9 cellular contexts compared by ENCODE assay signal in the genomic region with DNA sequence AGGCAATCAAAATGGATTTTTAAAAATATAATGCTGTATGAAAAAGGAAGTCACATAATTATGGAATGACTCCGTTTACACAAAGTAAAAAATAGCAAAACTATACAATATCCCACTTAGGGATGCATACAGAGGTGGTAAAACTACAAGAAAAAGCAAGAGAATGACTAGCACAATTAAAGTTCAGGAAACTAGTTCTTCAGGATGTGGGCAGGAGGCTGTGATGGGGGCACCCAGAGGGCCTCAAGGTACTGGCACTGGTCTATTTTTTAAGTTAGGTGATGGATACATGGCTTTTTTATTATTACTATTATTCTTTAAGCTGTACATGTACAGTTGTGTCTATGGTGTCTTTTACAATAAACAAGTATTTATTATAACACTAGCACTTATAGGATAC. TPM values are rescaled to one million over a fixed set of nuclear protein-coding genes. Genes with fewer than 3 reads are reported as not detected.
DNase-seq lines count a peak whose midpoint lies in the region; ATAC-seq and TF ChIP-seq lines count a peak whose summit lies in the region.
"Had no signal": no experiment of that assay in that cellular context is flagged by ENCODE, and none has a peak within 500 bp of the region (broad histone marks: within the 10 kb centered on the region; RNA-seq: fewer than 3 reads in every experiment).

No MANE protein-coding gene starts in this region.

- peaks cover 19% of the 10 kb centered on the region for H3K36me3 ChIP-seq in CD4-positive, CD25-positive, alpha-beta regulatory T cell (ENCODE audit: control insufficient read depth, insufficient read depth, low read length)
- H3K36me3 ChIP-seq in OCI-LY7 (ENCODE audit: insufficient read depth, low read length): peaks cover 22% of the 10 kb centered on the region

- H3K9me3 Mint-ChIP-seq in CD4-positive, CD25-positive, alpha-beta regulatory T cell: peaks cover 0 to 3% (median 0%) of the 10 kb centered on the region in 7 donors
- H3K9me3 Mint-ChIP-seq in dendritic cell treated with granulocyte-macrophage colony-stimulating factor and Interleukin-4, amounts not matched to agents 40 ng/mL and 50 ng/mL, for 4 days: no peaks in the 10 kb centered on the region
- H3K9me3 Mint-ChIP-seq in neural crest cell: no peaks in the 10 kb centered on the region

- CTCF ChIA-PET in OCI-LY7 (lab: Charles Lee; ENCODE audit: unreplicated experiment): interaction anchor here (0.7 kb wide), 1 partner anchor 14 kb away, joined by 3 read pairs; no protein-coding TSS in a partner anchor

- no peaks in the 10 kb centered on the region for H3K27me3 Mint-ChIP-seq in CD4-positive, CD25-positive, alpha-beta regulatory T cell
- H3K27me3 Mint-ChIP-seq in dendritic cell treated with granulocyte-macrophage colony-stimulating factor and Interleukin-4, amounts not matched to agents 40 ng/mL and 50 ng/mL, for 4 days: no peaks in the 10 kb centered on the region
- H3K27me3 Mint-ChIP-seq in neural crest cell (ENCODE audit: low read depth): peaks cover 34% of the 10 kb centered on the region

- H3K9me3 ChIP-seq in CD4-positive, CD25-positive, alpha-beta regulatory T cell (ENCODE audit: control insufficient read depth in 2 of 2, low read length in 2 of 2): no peaks in the 10 kb centered on the region
- no peaks in the 10 kb centered on the region for H3K9me3 ChIP-seq in OCI-LY7 (ENCODE audit: low read length)
- H3K9me3 ChIP-seq: tibial nerve had no signal

- H3K27me3 ChIP-seq in CD4-positive, CD25-positive, alpha-beta regulatory T cell (ENCODE audit: control insufficient read depth, insufficient read depth, low read length): no peaks in the 10 kb centered on the region
- H3K27me3 ChIP-seq: tibial nerve had no signal

- BruUV-seq in OCI-LY7 (replicated peaks; lab: Mats Ljungman, UMichigan): no TSS peak

- peaks cover 34% of the 10 kb centered on the region for H3K79me2 ChIP-seq in OCI-LY7 (ENCODE audit: insufficient read depth, low read depth, low read length)

- no peak overlapping the region for H2AFZ ChIP-seq in OCI-LY7 (ENCODE audit: low read length)

- peaks cover 5% of the 10 kb centered on the region; the same call in 1 of the 2 replicates for H4K20me1 ChIP-seq in OCI-LY7 (ENCODE audit: insufficient read depth, low read length)

- peak in 1 of 3 donors; percentile 58 for DNase-seq in CD4-positive, CD25-positive, alpha-beta regulatory T cell
- no peak for DNase-seq in OCI-LY7 (ENCODE audit: low spot score)
- DNase-seq in neural crest cell (ENCODE audit: low read depth, low spot score): no peak
- no peak for DNase-seq in NCI-H510A (lab: John Stamatoyannopoulos, UW)
- no peak for DNase-seq in NCI-H1048 (lab: John Stamatoyannopoulos, UW)
- no peak for DNase-seq in GF-D8 (lab: John Stamatoyannopoulos, UW)
- DNase-seq in 8988T: no peak

- H3K4me3 ChIP-seq in CD4-positive, CD25-positive, alpha-beta regulatory T cell (ENCODE audit: low read depth, low read length): peak overlapping the region; percentile 87
- no peak overlapping the region for H3K4me3 ChIP-seq in OCI-LY7 (ENCODE audit: low read depth, low read length, poor library complexity, severe bottlenecking)

- TF ChIP-seq CTCF in OCI-LY7 (conservative IDR thresholded peaks at IDR 0.05; ENCODE audit: low read length): no peak
- TF ChIP-seq CTCF in neural crest cell (conservative IDR thresholded peaks at IDR 0.05): no peak

- intact Hi-C loops in OCI-LY7 (cut with micrococcal nuclease; ENCODE audit: unreplicated experiment): no loop called here
- intact Hi-C loops in dendritic cell treated with granulocyte-macrophage colony-stimulating factor and Interleukin-4, amounts not matched to agents 40 ng/mL and 50 ng/mL, for 4 days (cut with micrococcal nuclease): loop anchor here (2.0 to 10.0 kb wide), 4 partner anchors 14 to 222 kb away; partner anchors contain the start of genes CDCA8 and GNL2

- no peaks in the 10 kb centered on the region for H3K9me2 ChIP-seq in OCI-LY7 (ENCODE audit: insufficient read depth, low read length)

- peak overlapping the region; percentile 97 for H3K4me2 ChIP-seq in OCI-LY7 (ENCODE audit: low read length)

- peaks cover 41% of the 10 kb centered on the region for H3K4me1 ChIP-seq in CD4-positive, CD25-positive, alpha-beta regulatory T cell (ENCODE audit: control insufficient read depth, insufficient read depth, low read length, poor library complexity, severe bottlenecking)
- H3K4me1 ChIP-seq in OCI-LY7 (ENCODE audit: insufficient read depth, low read length, poor library complexity, severe bottlenecking): peaks cover 34% of the 10 kb centered on the region

- ATAC-seq in CD4-positive, CD25-positive, alpha-beta regulatory T cell (ENCODE audit: low read depth in 2 of 2): no peak

- H3K36me3 Mint-ChIP-seq in CD4-positive, CD25-positive, alpha-beta regulatory T cell: peaks cover 16% of the 10 kb centered on the region
- peaks cover 40% of the 10 kb centered on the region for H3K36me3 Mint-ChIP-seq in dendritic cell treated with granulocyte-macrophage colony-stimulating factor and Interleukin-4, amounts not matched to agents 40 ng/mL and 50 ng/mL, for 4 days (ENCODE audit: low read depth)
- no peaks in the 10 kb centered on the region for H3K36me3 Mint-ChIP-seq in neural crest cell (ENCODE audit: low read depth)

- H3K4me3 Mint-ChIP-seq in CD4-positive, CD25-positive, alpha-beta regulatory T cell: peak overlapping the region; percentile 85 to 98 (median 88)
- peak overlapping the region; percentile 83 for H3K4me3 Mint-ChIP-seq in dendritic cell treated with granulocyte-macrophage colony-stimulating factor and Interleukin-4, amounts not matched to agents 40 ng/mL and 50 ng/mL, for 4 days
- H3K4me3 Mint-ChIP-seq in neural crest cell: peak overlapping the region; percentile 66

- peak overlapping the region; percentile 97 for H3K27ac ChIP-seq in CD4-positive, CD25-positive, alpha-beta regulatory T cell (ENCODE audit: insufficient read depth, low read length, poor library complexity, severe bottlenecking)
- no peak overlapping the region for H3K27ac ChIP-seq in OCI-LY7 (ENCODE audit: low read depth, low read length, poor library complexity, severe bottlenecking)

- peak overlapping the region; percentile 83 to 90 (median 87) for H3K27ac Mint-ChIP-seq in CD4-positive, CD25-positive, alpha-beta regulatory T cell
- H3K27ac Mint-ChIP-seq in dendritic cell treated with granulocyte-macrophage colony-stimulating factor and Interleukin-4, amounts not matched to agents 40 ng/mL and 50 ng/mL, for 4 days: peak overlapping the region; percentile 80
- no peak overlapping the region for H3K27ac Mint-ChIP-seq in neural crest cell (ENCODE audit: unreplicated experiment)

- POLR2A ChIA-PET in OCI-LY7 (lab: Charles Lee): interaction anchor here (0.6 kb wide), 1 partner anchor 233 kb away, joined by 3 read pairs; no protein-coding TSS in a partner anchor

- H3K4me1 Mint-ChIP-seq in CD4-positive, CD25-positive, alpha-beta regulatory T cell: peaks cover 16 to 38% (median 34%) of the 10 kb centered on the region in 4 donors
- peaks cover 67% of the 10 kb centered on the region for H3K4me1 Mint-ChIP-seq in dendritic cell treated with granulocyte-macrophage colony-stimulating factor and Interleukin-4, amounts not matched to agents 40 ng/mL and 50 ng/mL, for 4 days (ENCODE audit: low read depth)
- peaks cover 41% of the 10 kb centered on the region for H3K4me1 Mint-ChIP-seq in neural crest cell

RNA-seq across cellular contexts. Expression of gene ZC3H12A, which starts 1.4 kb away (rescaled TPM):
- total RNA-seq in CD4-positive, CD25-positive, alpha-beta regulatory T cell: 205 TPM
- 10 to 100 TPM in 3 of 4 donors, 1 to 10 TPM in 1; 9.9 to 16.7 (median 13.1) TPM for polyA plus RNA-seq in CD4-positive, CD25-positive, alpha-beta regulatory T cell
- 11.2 and 20.7 TPM in 2 replicates for total RNA-seq in OCI-LY7 (2014; rRNA removed; shearing (Covaris generic))
- total RNA-seq in OCI-LY7 (2022): 9.8 and 11.5 TPM in 2 replicates
- total RNA-seq in neural crest cell: 3.0 and 3.6 TPM in 2 replicates

RNA-seq across cellular contexts. Expression of gene MEAF6, which starts 41.6 kb away (rescaled TPM):
- 52.3 TPM for total RNA-seq in CD4-positive, CD25-positive, alpha-beta regulatory T cell
- polyA plus RNA-seq in CD4-positive, CD25-positive, alpha-beta regulatory T cell: 100 to 1,000 TPM; 143 to 163 (median 150) TPM
- total RNA-seq in OCI-LY7 (2014; rRNA removed; shearing (Covaris generic)): 74.3 and 121 TPM in 2 replicates
- total RNA-seq in OCI-LY7 (2022) (69.8 and 73.8 TPM in 2 replicates), neural crest cell (77.3 and 83.4 TPM in 2 replicates)
